In genomic region chr4:132346016-132346415, GRCh38 we compare ENCODE assay signal across 20 cellular contexts.
"Had no signal": no experiment of that assay in that cellular context is flagged by ENCODE, and none has a peak within 500 bp of the region (broad histone marks: within the 10 kb centered on the region; RNA-seq: fewer than 3 reads in every experiment).

No MANE protein-coding gene starts in this region.

- H3K27ac ChIP-seq: coronary artery, dorsolateral prefrontal cortex, esophagus muscularis mucosa, gastrocnemius medialis, heart right ventricle, left lung, lower lobe of right lung had no signal

- H3K36me3 ChIP-seq: esophagus muscularis mucosa, gastrocnemius medialis, heart right ventricle, left lung, lower lobe of right lung had no signal

- H3K4me3 ChIP-seq: coronary artery, dorsolateral prefrontal cortex, esophagus muscularis mucosa, gastrocnemius medialis, heart right ventricle, left lung, lower lobe of right lung, mucosa of descending colon had no signal

- H3K27me3 ChIP-seq: dorsolateral prefrontal cortex, esophagus muscularis mucosa, gastrocnemius medialis, heart right ventricle, left lung had no signal

- H3K9me3 ChIP-seq: esophagus muscularis mucosa, gastrocnemius medialis, lower lobe of right lung had no signal

- DNase-seq: dermis blood vessel endothelial cell; dorsolateral prefrontal cortex; effector CD4-positive, alpha-beta T cell; effector memory CD4-positive, alpha-beta T cell; foreskin fibroblast; foreskin melanocyte; gastrocnemius medialis; glutamatergic neuron; head of caudate nucleus; heart right ventricle; hippocampal formation; left cardiac atrium; left lung; left ventricle myocardium superior; lower lobe of right lung; mesenchymal stem cell; mucosa of descending colon; naive B cell had no signal

- H3K4me1 ChIP-seq: esophagus muscularis mucosa, gastrocnemius medialis, left lung, lower lobe of right lung had no signal
